Comparison of ENCODE assay signal across 12 cellular contexts in genomic region chr15:85751731-85752421, GRCh38. TPM values are rescaled to one million over a fixed set of nuclear protein-coding genes. Genes with fewer than 3 reads are reported as not detected.
DNase-seq lines count a peak whose midpoint lies in the region; ATAC-seq, FAIRE-seq and TF ChIP-seq lines count a peak whose summit lies in the region.
"Had no signal": no experiment of that assay in that cellular context is flagged by ENCODE, and none has a peak within 500 bp of the region (broad histone marks: within the 10 kb centered on the region; RNA-seq: fewer than 3 reads in every experiment).

No MANE protein-coding gene starts in this region.

- ATAC-seq in Right ventricle myocardium inferior (no peak), left cardiac atrium (no peak)
- ATAC-seq: activated CD8-positive, alpha-beta memory T cell treated with anti-CD3 and anti-CD28 coated beads, Interleukin-2, amount 10 ng/mL, durations not matched to agents 7 days and 5 days; K562 had no signal

- DNase-seq in Right ventricle myocardium inferior (ENCODE audit: missing footprints) (peak; percentile 57), left cardiac atrium (no peak), left ventricle myocardium inferior (no peak), nucleus accumbens (lab: John Stamatoyannopoulos, UW) (peak in 44 of 56 donors; percentile 19 to 89 (median 64)), vagina (ENCODE audit: extremely low spot score in 2 of 2) (no peak), COR-L47 (lab: John Stamatoyannopoulos, UW) (no peak), RCC 7860 (ENCODE audit: low spot score) (no peak)
- DNase-seq in activated CD8-positive, alpha-beta memory T cell treated with anti-CD3 and anti-CD28 coated beads, Interleukin-2, amount 50 U/mL, for 48 hours, result no peak
- DNase-seq: activated CD8-positive, alpha-beta memory T cell treated with anti-CD3 and anti-CD28 coated beads, Interleukin-2, amount 10 ng/mL, durations not matched to agents 7 days and 5 days; colonic mucosa had no signal

- TF ChIP-seq CTCF in left ventricle myocardium inferior (IDR thresholded peaks at IDR 0.05; ENCODE audit: borderline replicate concordance) (no peak), vagina (IDR thresholded peaks at IDR 0.05) (no peak)

- intact Hi-C loops in Right ventricle myocardium inferior (cut with DNase I) (loop anchor here (5.0 kb wide), 2 partner anchors 40 to 80 kb away; partner anchors contain the start of gene KLHL25), left cardiac atrium (cut with DNase I) (no loop called here), left ventricle myocardium inferior (cut with micrococcal nuclease) (no loop called here), vagina (cut with DNase I) (loop anchor here (5.0 kb wide), 1 partner anchor 40 kb away; the partner anchor contains the start of gene KLHL25)

- H3K27ac ChIP-seq in left ventricle myocardium inferior (replicated peaks) (peak overlapping the region; percentile 87), vagina (peak overlapping the region; percentile 75)
- H3K27ac ChIP-seq: colonic mucosa had no signal

- H3K4me1 ChIP-seq in left ventricle myocardium inferior, result peaks cover 80% of the 10 kb centered on the region
- H3K4me1 ChIP-seq in vagina, result peaks cover 30% of the 10 kb centered on the region
- H3K4me1 ChIP-seq: colonic mucosa had no signal

- H3K27me3 ChIP-seq in left ventricle myocardium inferior (ENCODE audit: low read depth), result no peaks in the 10 kb centered on the region
- H3K27me3 ChIP-seq in vagina, result no peaks in the 10 kb centered on the region
- H3K27me3 ChIP-seq: colonic mucosa, heart left ventricle had no signal

- H3K36me3 ChIP-seq in left ventricle myocardium inferior (peaks cover 21% of the 10 kb centered on the region), vagina (peaks cover 0 to 10% of the 10 kb centered on the region in 2 donors)
- H3K36me3 ChIP-seq: colonic mucosa had no signal

- TF ChIP-seq POLR2A in vagina (IDR thresholded peaks at IDR 0.05), result no peak

- H3K9me3 ChIP-seq in left ventricle myocardium inferior (replicated peaks) (no peaks in the 10 kb centered on the region), vagina (no peaks in the 10 kb centered on the region)
- H3K9me3 ChIP-seq: colonic mucosa, heart left ventricle had no signal

- H3K4me3 ChIP-seq in left ventricle myocardium inferior (no peak overlapping the region), vagina (no peak overlapping the region)
- H3K4me3 ChIP-seq: colonic mucosa, K562 had no signal

- FAIRE-seq in RCC 7860 (lab: Jason Lieb, UNC), result no peak
- FAIRE-seq: K562 had no signal

RNA-seq across cellular contexts. Expression of gene KLHL25, which starts 42.8 kb away (rescaled TPM):
- total RNA-seq in Right ventricle myocardium inferior (4.5 TPM), left cardiac atrium (1 to 10 TPM; 5.9 to 7.3 TPM), left ventricle myocardium inferior (4.0 TPM), vagina (9.6 TPM)

Comparison
In these comparisons a context has a peak if more than half of its experiments do, and no peak if none do; other contexts are left out.
1. DNase-seq: peak in Right ventricle myocardium inferior (single experiment) and nucleus accumbens (44 of 56); none in left cardiac atrium (single experiment), left ventricle myocardium inferior (single experiment), vagina (0 of 2), COR-L47 (single experiment), RCC 7860 (single experiment) and activated CD8-positive, alpha-beta memory T cell treated with anti-CD3 and anti-CD28 coated beads, Interleukin-2, amount 50 U/mL, for 48 hours (single experiment).
2. intact Hi-C loops: an anchor here in Right ventricle myocardium inferior (5.0 kb wide) and vagina (5.0 kb wide); none called in left cardiac atrium and left ventricle myocardium inferior.